Comparison of ENCODE assay signal across 16 cellular contexts in the genomic region with DNA sequence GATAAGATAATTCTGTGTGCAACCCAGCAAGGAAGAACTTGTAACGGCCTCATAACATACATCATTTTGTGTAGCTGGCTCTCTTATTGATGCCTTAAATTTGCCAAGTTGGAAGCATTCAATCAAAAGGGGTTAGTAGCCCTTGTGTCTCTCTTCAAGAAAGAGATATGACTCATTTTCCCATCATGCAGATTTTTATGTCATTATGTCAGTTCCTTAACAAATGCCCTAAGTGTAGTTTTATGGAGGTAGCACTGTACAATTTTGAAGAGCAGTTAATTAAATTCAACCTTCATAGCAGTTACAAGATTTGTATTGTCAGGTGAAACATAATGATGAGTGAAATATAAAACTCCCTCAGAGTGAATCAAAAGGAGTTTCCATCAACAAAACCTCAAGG.
DNase-seq lines count a peak whose midpoint lies in the region; ATAC-seq, FAIRE-seq and TF ChIP-seq lines count a peak whose summit lies in the region.
"Had no signal": no experiment of that assay in that cellular context is flagged by ENCODE, and none has a peak within 500 bp of the region (broad histone marks: within the 10 kb centered on the region; RNA-seq: fewer than 3 reads in every experiment).

No MANE protein-coding gene starts in this region.

- peak; percentile 100 for FAIRE-seq in astrocyte (lab: Jason Lieb, UNC)
- FAIRE-seq: GM12878, GM18507 had no signal

- DNase-seq in SK-N-SH (no peak), astrocyte (ENCODE audit: low read depth) (peak; percentile 37), kidney tubule cell (ENCODE audit: low spot score) (peak; percentile 1), breast epithelium (ENCODE audit: low spot score in 2 of 2) (no peak), dedifferentiated amniotic fluid mesenchymal stem cell (ENCODE audit: extremely low spot score) (no peak), hepatic stellate cell (ENCODE audit: low spot score) (no peak)
- DNase-seq: Caco-2; CD8-positive, alpha-beta T cell; DND-41; H7 had no signal

- WGBS in SK-N-SH (ENCODE audit: low lambda C conversion rate), result 38% methylated on average over 1 of the region's 1 CpG

- H3K9me3 ChIP-seq in SK-N-SH (no peaks in the 10 kb centered on the region), astrocyte (ENCODE audit: insufficient read depth, low read depth, low read length) (no peaks in the 10 kb centered on the region), breast epithelium (no peaks in the 10 kb centered on the region)
- H3K9me3 ChIP-seq: Caco-2 had no signal

- H3K27me3 ChIP-seq in SK-N-SH (ENCODE audit: insufficient read depth) (no peaks in the 10 kb centered on the region), astrocyte (ENCODE audit: insufficient read depth, low read length) (no peaks in the 10 kb centered on the region), breast epithelium (no peaks in the 10 kb centered on the region)

- no peak for TF ChIP-seq EP300 in SK-N-SH (IDR thresholded peaks at IDR 0.05; ENCODE audit: borderline replicate concordance in 1 of 2, low read depth in 1 of 2, low read length in 1 of 2)

- intact Hi-C loops in breast epithelium (cut with DNase I; ENCODE audit: low total_unique reads), result no loop called here

- H3K27ac ChIP-seq in SK-N-SH (ENCODE audit: low read depth in 2 of 2, low read length in 1 of 2), result no peak overlapping the region
- H3K27ac ChIP-seq in astrocyte (ENCODE audit: low read depth, low read length), result no peak overlapping the region
- no peak overlapping the region for H3K27ac ChIP-seq in breast epithelium
- H3K27ac ChIP-seq: 22Rv1 had no signal

- H3F3A ChIP-seq in SK-N-SH (replicated peaks; ENCODE audit: insufficient read depth), result no peaks in the 10 kb centered on the region

- no peak overlapping the region for H3K4me3 Mint-ChIP-seq in astrocyte (ENCODE audit: unreplicated experiment)
- H3K4me3 Mint-ChIP-seq: CD14-positive monocyte; CD8-positive, alpha-beta T cell; GM23338 had no signal

- H4K20me1 ChIP-seq in SK-N-SH (ENCODE audit: insufficient read depth) (no peaks in the 10 kb centered on the region), astrocyte (ENCODE audit: insufficient read depth, low read length) (no peaks in the 10 kb centered on the region)

- H3K9me2 ChIP-seq in SK-N-SH, result no peaks in the 10 kb centered on the region

- no peaks in the 10 kb centered on the region for H3K9me3 Mint-ChIP-seq in astrocyte (ENCODE audit: unreplicated experiment)
- H3K9me3 Mint-ChIP-seq: CD8-positive, alpha-beta T cell; GM23338 had no signal

- POLR2A ChIA-PET in SK-N-SH (lab: Yijun Ruan, JAX), result no interaction called here

- no peak for ATAC-seq in SK-N-SH treated with all-trans-retinoic acid at 6 μM for 48 hours
- ATAC-seq: CD8-positive, alpha-beta T cell; GM12878; GM23338 had no signal

- TF ChIP-seq POLR2A in breast epithelium (IDR thresholded peaks at IDR 0.05), result no peak

- H3K79me2 ChIP-seq in SK-N-SH (ENCODE audit: insufficient read depth) (no peaks in the 10 kb centered on the region), astrocyte (ENCODE audit: insufficient read depth, low read length) (no peaks in the 10 kb centered on the region)

- no peaks in the 10 kb centered on the region for H3K36me3 Mint-ChIP-seq in astrocyte (ENCODE audit: low read depth, unreplicated experiment)
- H3K36me3 Mint-ChIP-seq: CD14-positive monocyte; CD8-positive, alpha-beta T cell had no signal

- H3K4me2 ChIP-seq in SK-N-SH (no peak overlapping the region), astrocyte (ENCODE audit: low read length) (no peak overlapping the region)
- H3K4me2 ChIP-seq: GM23338 had no signal

- CTCF ChIA-PET in SK-N-SH (lab: Yijun Ruan, JAX), result no interaction called here

- H2AFZ ChIP-seq in SK-N-SH (ENCODE audit: low read depth), result no peak overlapping the region
- H2AFZ ChIP-seq in astrocyte (ENCODE audit: low read depth, low read length), result no peak overlapping the region
- H2AFZ ChIP-seq: GM23338 had no signal

- TF ChIP-seq RAD21 in SK-N-SH (IDR thresholded peaks at IDR 0.05; ENCODE audit: low read length), result no peak

- TF ChIP-seq CTCF in SK-N-SH (IDR thresholded peaks at IDR 0.05) (no peak), astrocyte (IDR thresholded peaks at IDR 0.05; ENCODE audit: insufficient read depth, low read depth, low read length) (no peak), breast epithelium (IDR thresholded peaks at IDR 0.05) (no peak)

- H3K27ac Mint-ChIP-seq in astrocyte (ENCODE audit: unreplicated experiment), result no peak overlapping the region
- H3K27ac Mint-ChIP-seq: CD14-positive monocyte; CD8-positive, alpha-beta T cell; GM23338 had no signal

- H3K9ac ChIP-seq in SK-N-SH (no peak overlapping the region), astrocyte (ENCODE audit: low read length) (no peak overlapping the region)

- H3K36me3 ChIP-seq in SK-N-SH (replicated peaks in 1 of 2; ENCODE audit: control insufficient read depth in 1 of 2, insufficient read depth in 2 of 2, low read length in 1 of 2) (no peaks in the 10 kb centered on the region), astrocyte (ENCODE audit: insufficient read depth, low read length) (no peaks in the 10 kb centered on the region), breast epithelium (no peaks in the 10 kb centered on the region)

- no peaks in the 10 kb centered on the region for H3K27me3 Mint-ChIP-seq in astrocyte (ENCODE audit: low read depth, unreplicated experiment)

- H3K4me1 ChIP-seq in SK-N-SH (ENCODE audit: control insufficient read depth in 1 of 2, insufficient read depth in 2 of 2, low read depth in 1 of 2, low read length in 1 of 2) (no peaks in the 10 kb centered on the region), astrocyte (ENCODE audit: insufficient read depth, low read length) (no peaks in the 10 kb centered on the region), breast epithelium (no peaks in the 10 kb centered on the region)
- H3K4me1 ChIP-seq: Caco-2 had no signal

- H3K4me1 Mint-ChIP-seq in astrocyte (ENCODE audit: low read depth, unreplicated experiment), result peaks cover 13% of the 10 kb centered on the region
- H3K4me1 Mint-ChIP-seq: CD14-positive monocyte had no signal

- H3K4me3 ChIP-seq in SK-N-SH (ENCODE audit: low read depth in 2 of 2, low read length in 1 of 2) (no peak overlapping the region), astrocyte (ENCODE audit: insufficient read depth, low read depth, low read length) (no peak overlapping the region), breast epithelium (no peak overlapping the region)
- H3K4me3 ChIP-seq: GM12878, GM23338 had no signal

TF ChIP-seq in SK-N-SH treated with all-trans-retinoic acid at 6 μM for 48 hours, 23 proteins besides CTCF, POLR2A, EP300 and RAD21:
- TF ChIP-seq ISL1 (CRISPR knock-in tag; IDR thresholded peaks at IDR 0.05) (peak; percentile 55), OSR1 (CRISPR knock-in tag; IDR thresholded peaks at IDR 0.05) (no peak)
- TF ChIP-seq, protein P1, sequence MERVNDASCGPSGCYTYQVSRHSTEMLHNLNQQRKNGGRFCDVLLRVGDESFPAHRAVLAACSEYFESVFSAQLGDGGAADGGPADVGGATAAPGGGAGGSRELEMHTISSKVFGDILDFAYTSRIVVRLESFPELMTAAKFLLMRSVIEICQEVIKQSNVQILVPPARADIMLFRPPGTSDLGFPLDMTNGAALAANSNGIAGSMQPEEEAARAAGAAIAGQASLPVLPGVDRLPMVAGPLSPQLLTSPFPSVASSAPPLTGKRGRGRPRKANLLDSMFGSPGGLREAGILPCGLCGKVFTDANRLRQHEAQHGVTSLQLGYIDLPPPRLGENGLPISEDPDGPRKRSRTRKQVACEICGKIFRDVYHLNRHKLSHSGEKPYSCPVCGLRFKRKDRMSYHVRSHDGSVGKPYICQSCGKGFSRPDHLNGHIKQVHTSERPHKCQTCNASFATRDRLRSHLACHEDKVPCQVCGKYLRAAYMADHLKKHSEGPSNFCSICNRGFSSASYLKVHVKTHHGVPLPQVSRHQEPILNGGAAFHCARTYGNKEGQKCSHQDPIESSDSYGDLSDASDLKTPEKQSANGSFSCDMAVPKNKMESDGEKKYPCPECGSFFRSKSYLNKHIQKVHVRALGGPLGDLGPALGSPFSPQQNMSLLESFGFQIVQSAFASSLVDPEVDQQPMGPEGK (CRISPR knock-in tag; IDR thresholded peaks at IDR 0.05; ENCODE audit: borderline replicate concordance), result no peak

TF ChIP-seq in SK-N-SH, 30 proteins besides CTCF, POLR2A, EP300 and RAD21:
- TF ChIP-seq FOXM1 (IDR thresholded peaks at IDR 0.05; ENCODE audit: low read depth) (no peak), MXI1 (IDR thresholded peaks at IDR 0.05; ENCODE audit: low read depth, low read length) (no peak), JUND (IDR thresholded peaks at IDR 0.05) (no peak), YY1 (IDR thresholded peaks at IDR 0.05; ENCODE audit: low read depth) (no peak)

Comparison
In these comparisons a context has a peak if more than half of its experiments do, and no peak if none do; other contexts are left out.
1. DNase-seq: peak in astrocyte (single experiment) and kidney tubule cell (single experiment); none in SK-N-SH (single experiment), breast epithelium (0 of 2), dedifferentiated amniotic fluid mesenchymal stem cell (single experiment) and hepatic stellate cell (single experiment).